ENCODE assay signal across 8 cellular contexts in the genomic region with DNA sequence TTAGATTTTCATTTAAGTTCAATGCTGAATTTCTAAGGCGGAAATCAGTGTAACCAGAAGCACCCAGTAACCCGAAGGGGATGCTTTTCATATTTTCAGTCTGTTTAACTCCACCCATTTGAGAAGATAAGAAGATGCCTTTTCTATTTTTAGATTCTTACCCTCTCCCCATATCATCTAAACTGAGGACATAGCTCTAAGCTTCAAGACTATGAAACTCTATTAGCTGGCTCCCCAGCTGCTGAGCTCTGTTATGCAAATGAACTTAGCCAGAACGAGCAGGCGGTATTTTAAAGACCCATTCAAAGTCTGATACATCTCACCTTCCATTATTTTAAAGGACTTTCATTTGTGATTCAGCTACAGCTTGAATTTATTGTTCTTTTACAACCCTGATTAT. TPM values are rescaled to one million over a fixed set of nuclear protein-coding genes. Genes with fewer than 3 reads are reported as not detected.
DNase-seq lines count a peak whose midpoint lies in the region; ATAC-seq and TF ChIP-seq lines count a peak whose summit lies in the region.

No MANE protein-coding gene starts in this region.

- peak overlapping the region; percentile 16; the same call in 1 of the 2 replicates for H3K9ac ChIP-seq in ES-I3 (ENCODE audit: low read depth, low read length)

- H3K9me3 Mint-ChIP-seq in chondrocyte (ENCODE audit: low read depth) (no peaks in the 10 kb centered on the region), osteocyte (ENCODE audit: unreplicated experiment) (no peaks in the 10 kb centered on the region)

- DNase-seq in chondrocyte (ENCODE audit: low spot score) (no peak), osteocyte (ENCODE audit: extremely low spot score, unreplicated experiment) (no peak), foreskin fibroblast (no peak), D341Med (ENCODE audit: low spot score) (no peak), AG08396 (ENCODE audit: low spot score) (no peak)

- H3K36me3 Mint-ChIP-seq in chondrocyte (ENCODE audit: low read depth) (peaks cover 9% of the 10 kb centered on the region), osteocyte (ENCODE audit: unreplicated experiment) (peaks cover 19% of the 10 kb centered on the region)

- H3K4me1 Mint-ChIP-seq in chondrocyte (ENCODE audit: low read depth) (peaks cover 89% of the 10 kb centered on the region), osteocyte (ENCODE audit: unreplicated experiment) (peaks cover 82% of the 10 kb centered on the region)

- no peaks in the 10 kb centered on the region; the same call in 1 of the 2 replicates for H3K36me3 ChIP-seq in ES-I3 (ENCODE audit: insufficient read depth, low read length)

- H3K4me3 Mint-ChIP-seq in chondrocyte (ENCODE audit: unreplicated experiment) (no peak overlapping the region), osteocyte (ENCODE audit: unreplicated experiment) (no peak overlapping the region)

- TF ChIP-seq CTCF in chondrocyte (IDR thresholded peaks at IDR 0.05) (no peak), osteocyte (IDR thresholded peaks at IDR 0.05) (no peak), foreskin fibroblast (IDR thresholded peaks at IDR 0.05; ENCODE audit: low read depth, low read length) (no peak)

- ATAC-seq in GM21360 (IDR thresholded peaks at IDR 0.05; ENCODE audit: unreplicated experiment) = peak; percentile 57
- peak; percentile 82 for ATAC-seq in HG03469 (IDR thresholded peaks at IDR 0.05; ENCODE audit: unreplicated experiment)

- H3K4me3 ChIP-seq in foreskin fibroblast (ENCODE audit: low read depth in 1 of 2, low read length in 2 of 2) = no peak overlapping the region

- H3K27ac Mint-ChIP-seq in chondrocyte (ENCODE audit: unreplicated experiment) (peak overlapping the region; percentile 91), osteocyte (ENCODE audit: unreplicated experiment) (peak overlapping the region; percentile 79)

- H3K27me3 Mint-ChIP-seq in chondrocyte (ENCODE audit: low read depth) (no peaks in the 10 kb centered on the region), osteocyte (ENCODE audit: unreplicated experiment) (no peaks in the 10 kb centered on the region)

- no peaks in the 10 kb centered on the region for H3K9me3 ChIP-seq in ES-I3 (ENCODE audit: control insufficient read depth, insufficient read depth, low read length)

- peaks cover 73% of the 10 kb centered on the region for H3K4me1 ChIP-seq in ES-I3 (ENCODE audit: insufficient read depth, low read length)

RNA-seq across cellular contexts. Expression of a gene that starts 16.5 kb away (rescaled TPM):
- total RNA-seq in chondrocyte = 60.3 to 97.8 TPM (median 91.2 TPM) in 3 replicates
- total RNA-seq in osteocyte = 40.9 and 46.2 TPM in 2 replicates
